In genomic region chrX:71215335-71215912, GRCh38 we compare ENCODE assay signal across 27 cellular contexts. TPM values are rescaled to one million over a fixed set of nuclear protein-coding genes. Genes with fewer than 3 reads are reported as not detected.
A peak's percentile ranks its signal among the peaks of the same experiment; 100 is the strongest.
DNase-seq lines count a peak whose midpoint lies in the region; ATAC-seq, FAIRE-seq and TF ChIP-seq lines count a peak whose summit lies in the region.
"Had no signal": no experiment of that assay in that cellular context is flagged by ENCODE, and none has a peak within 500 bp of the region (broad histone marks: within the 10 kb centered on the region; RNA-seq: fewer than 3 reads in every experiment).

No MANE protein-coding gene starts in this region.

- no peaks in the 10 kb centered on the region for H3K79me2 ChIP-seq in smooth muscle cell (ENCODE audit: low read depth)
- H3K79me2 ChIP-seq: parathyroid adenoma had no signal

- peak; percentile 52 for ATAC-seq in mucosa of descending colon
- ATAC-seq: activated CD4-positive, CD25-positive, alpha-beta regulatory T cell treated with anti-CD3 and anti-CD28 coated beads, Interleukin-2, amount 50 U/mL, for 24 hours; natural killer cell had no signal

- no peak for FAIRE-seq in GM12891 (lab: Jason Lieb, UNC)
- FAIRE-seq: endothelial cell of umbilical vein, G401.6, HTR-8/SVneo had no signal

- H3K4me2 ChIP-seq in smooth muscle cell = no peak overlapping the region
- H3K4me2 ChIP-seq: PC-9 had no signal

- peak overlapping the region; percentile 17 to 75 for H3K9ac ChIP-seq in colonic mucosa (ENCODE audit: low read depth in 2 of 2, low read length in 2 of 2)
- H3K9ac ChIP-seq in smooth muscle cell (ENCODE audit: low read depth) = no peak overlapping the region
- H3K9ac ChIP-seq: parathyroid adenoma had no signal

- H3K27ac ChIP-seq in colonic mucosa = peak overlapping the region; percentile 65
- H3K27ac ChIP-seq in smooth muscle cell (ENCODE audit: low read depth) = no peak overlapping the region
- H3K27ac ChIP-seq: ascending aorta, parathyroid adenoma, PC-9 had no signal

- TF ChIP-seq CTCF in colonic mucosa (IDR thresholded peaks at IDR 0.05) (no peak), mucosa of descending colon (IDR thresholded peaks at IDR 0.05) (no peak), smooth muscle cell (IDR thresholded peaks at IDR 0.05; ENCODE audit: borderline replicate concordance, insufficient read depth, poor library complexity, severe bottlenecking) (no peak)

- H3K9me3 ChIP-seq in colonic mucosa (no peaks in the 10 kb centered on the region), mucosa of descending colon (no peaks in the 10 kb centered on the region), smooth muscle cell (replicated peaks; ENCODE audit: low read depth) (no peaks in the 10 kb centered on the region)
- H3K9me3 ChIP-seq: ascending aorta had no signal

- no peak overlapping the region for H2AFZ ChIP-seq in smooth muscle cell (ENCODE audit: low read depth)
- H2AFZ ChIP-seq: parathyroid adenoma, PC-9 had no signal

- H4K20me1 ChIP-seq in smooth muscle cell (ENCODE audit: low read depth) = no peaks in the 10 kb centered on the region

- H3F3A ChIP-seq in smooth muscle cell (ENCODE audit: low read depth) = no peaks in the 10 kb centered on the region

- WGBS in smooth muscle cell (ENCODE audit: low lambda C conversion rate) = 87% methylated on average over 10 of the region's 10 CpGs

- TF ChIP-seq POLR2A in GM12891 (IDR thresholded peaks at IDR 0.05; ENCODE audit: low read depth, low read length) = no peak

- intact Hi-C loops in colonic mucosa (cut with DNase I) = no loop called here
- intact Hi-C loops in mucosa of descending colon (cut with DNase I, micrococcal nuclease) = no loop called here

- H3K4me1 ChIP-seq in colonic mucosa (no peaks in the 10 kb centered on the region), mucosa of descending colon (ENCODE audit: low read depth) (peaks cover 4% of the 10 kb centered on the region), smooth muscle cell (ENCODE audit: low read depth) (no peaks in the 10 kb centered on the region)
- H3K4me1 ChIP-seq: ascending aorta, parathyroid adenoma had no signal

- H3K36me3 ChIP-seq in colonic mucosa (no peaks in the 10 kb centered on the region), mucosa of descending colon (ENCODE audit: low read depth) (no peaks in the 10 kb centered on the region), smooth muscle cell (ENCODE audit: low read depth) (no peaks in the 10 kb centered on the region)
- H3K36me3 ChIP-seq: ascending aorta had no signal

- no peaks in the 10 kb centered on the region for H3K27me3 ChIP-seq in colonic mucosa
- H3K27me3 ChIP-seq in smooth muscle cell (ENCODE audit: low read depth) = no peaks in the 10 kb centered on the region
- H3K27me3 ChIP-seq: ascending aorta had no signal

- H3K4me3 ChIP-seq in colonic mucosa = peak overlapping the region; percentile 32
- H3K4me3 ChIP-seq in mucosa of descending colon = peak overlapping the region; percentile 6
- peak overlapping the region; percentile 23 for H3K4me3 ChIP-seq in smooth muscle cell
- H3K4me3 ChIP-seq: ascending aorta, PC-9 had no signal

- peak; percentile 28 for DNase-seq in NCI-H146 (lab: John Stamatoyannopoulos, UW)
- no peak for DNase-seq in colonic mucosa
- DNase-seq in mucosa of descending colon = peak in 2 of 3 donors; percentile 24 to 34
- DNase-seq in smooth muscle cell (lab: John Stamatoyannopoulos, UW; ENCODE audit: unreplicated experiment) = no peak
- no peak for DNase-seq in kidney tubule cell (ENCODE audit: low spot score)
- DNase-seq in GM12891 (ENCODE audit: insufficient read length, low spot score) = no peak
- no peak for DNase-seq in NCI-H2081 treated with DMSO at 0.1 percent for 48 hours (lab: John Stamatoyannopoulos, UW)
- no peak for DNase-seq in LoVo (ENCODE audit: low spot score)
- DNase-seq: activated CD4-positive, alpha-beta memory T cell treated with anti-CD3 and anti-CD28 coated beads, Interleukin-2, amount 10 ng/mL, durations not matched to agents 7 days and 5 days; caudate nucleus; glutamatergic neuron; KG1; kidney glomerular epithelial cell; MV-4-11; natural killer cell; NCI-H1694 treated with DMSO at 0.1 percent for 48 hours; NK-92 treated with Interleukin-12 subunit alpha and Interleukin-12 subunit beta, amount 100 ng/mL, for 24 hours; PC-9; trophoblast cell had no signal

TF ChIP-seq in GM12891, 5 proteins besides CTCF, POLR2A, EP300 and RAD21:
- TF ChIP-seq SPI1 (IDR thresholded peaks at IDR 0.05; ENCODE audit: low read depth, low read length) (no peak), PAX5 (IDR thresholded peaks at IDR 0.05; ENCODE audit: insufficient read depth, low read length, severe bottlenecking) (no peak), POLR2AphosphoS5 (IDR thresholded peaks at IDR 0.05; ENCODE audit: low read depth, low read length) (no peak), POU2F2 (IDR thresholded peaks at IDR 0.05; ENCODE audit: low read depth, low read length) (no peak), TAF1 (IDR thresholded peaks at IDR 0.05; ENCODE audit: low read depth, low read length) (no peak)
TF ChIP-seq in GM12891: peak in this region for 0.

RNA-seq across cellular contexts. Expression of gene GJB1, which starts 7.6 kb away (rescaled TPM):
- 100 to 1,000 TPM in 1 of 2 donors, 10 to 100 TPM in 1; 76.0 to 100 TPM for total RNA-seq in colonic mucosa
- total RNA-seq in mucosa of descending colon = 10 to 100 TPM; 24.2 to 78.9 (median 58.2) TPM
- not detected in 2 replicates for total RNA-seq in smooth muscle cell
- polyA plus RNA-seq in smooth muscle cell = not detected in 2 replicates
- polyA plus RNA-seq in GM12891 (2012; ENCODE audit: low read depth, missing spikeins) = not detected
- total RNA-seq: activated CD4-positive, alpha-beta memory T cell treated with anti-CD3 and anti-CD28 coated beads, Interleukin-2, amount 10 ng/mL, durations not matched to agents 7 days and 5 days; activated T-helper 2 cell treated with anti-CD3 and anti-CD28 coated beads, Interferon-gamma antibody, Interleukin-2, Interleukin-4, amounts not matched to agents 10 μg/mL and 5 μg/mL and 100 μg/mL, durations not matched to agents 14 hours and 24 hours and 36 hours; ascending aorta; dermis microvascular lymphatic vessel endothelial cell; endothelial cell of umbilical vein; natural killer cell; PC-9 had no signal
- polyA plus RNA-seq: endothelial cell of umbilical vein had no signal

RNA-seq across cellular contexts. Expression of gene ZMYM3, which starts 38.5 kb away (rescaled TPM):
- 10 to 100 TPM; 16.6 to 17.4 TPM for total RNA-seq in colonic mucosa
- 10 to 100 TPM; 13.7 to 24.9 (median 16.4) TPM for total RNA-seq in mucosa of descending colon
- total RNA-seq in smooth muscle cell = 26.9 and 29.5 TPM in 2 replicates
- 9.0 and 10.5 TPM in 2 replicates for polyA plus RNA-seq in smooth muscle cell
- 15.8 TPM for polyA plus RNA-seq in GM12891 (2012; ENCODE audit: low read depth, missing spikeins)

Comparison
In these comparisons a context has a peak if more than half of its experiments do, and no peak if none do; other contexts are left out.
1. DNase-seq: peak in NCI-H146 (single experiment) and mucosa of descending colon (2 of 3); none in colonic mucosa (single experiment), smooth muscle cell (single experiment), kidney tubule cell (single experiment), GM12891 (single experiment), NCI-H2081 treated with DMSO at 0.1 percent for 48 hours (single experiment) and LoVo (single experiment).
2. RNA of gene GJB1, which starts 7.6 kb away (total RNA-seq): 76.0 to 100 TPM in colonic mucosa and 24.2 to 78.9 TPM in mucosa of descending colon; not detected in smooth muscle cell; every median in the first group is over 10 times any median in the second.
3. Peak in every context shown above with its lines, with median percentiles within 50 percentile points of each other: H3K4me3 ChIP-seq.